In genomic region chr19:58386166-58386575, GRCh38 we compare ENCODE assay signal across 1 cellular context.
TF ChIP-seq lines count a peak whose summit lies in the region.

No MANE protein-coding gene starts in this region.

TF ChIP-seq in endothelial cell of umbilical vein, 7 proteins besides CTCF, POLR2A, EP300 and RAD21:
- TF ChIP-seq EZH2 (IDR thresholded peaks at IDR 0.05; ENCODE audit: borderline replicate concordance, low read depth, low read length, severe bottlenecking), result no peak
- TF ChIP-seq GATA2 (IDR thresholded peaks at IDR 0.05; ENCODE audit: insufficient read depth, insufficient read length, low read depth, low read length), result no peak
- no peak for TF ChIP-seq JUN (IDR thresholded peaks at IDR 0.05; ENCODE audit: borderline replicate concordance, insufficient read depth, insufficient read length, low read depth)
- no peak for TF ChIP-seq MYC (IDR thresholded peaks at IDR 0.05; ENCODE audit: low read depth, low read length)
- no peak for TF ChIP-seq POLR2AphosphoS5 (IDR thresholded peaks at IDR 0.05; ENCODE audit: insufficient read depth, low read depth, low read length)
- TF ChIP-seq MAX (IDR thresholded peaks at IDR 0.05; ENCODE audit: insufficient read depth, insufficient read length), result no peak
- no peak for TF ChIP-seq FOS (IDR thresholded peaks at IDR 0.05; ENCODE audit: borderline replicate concordance, insufficient read depth, low read length)
